Comparison of ENCODE assay signal across 1 cellular context in the genomic region with DNA sequence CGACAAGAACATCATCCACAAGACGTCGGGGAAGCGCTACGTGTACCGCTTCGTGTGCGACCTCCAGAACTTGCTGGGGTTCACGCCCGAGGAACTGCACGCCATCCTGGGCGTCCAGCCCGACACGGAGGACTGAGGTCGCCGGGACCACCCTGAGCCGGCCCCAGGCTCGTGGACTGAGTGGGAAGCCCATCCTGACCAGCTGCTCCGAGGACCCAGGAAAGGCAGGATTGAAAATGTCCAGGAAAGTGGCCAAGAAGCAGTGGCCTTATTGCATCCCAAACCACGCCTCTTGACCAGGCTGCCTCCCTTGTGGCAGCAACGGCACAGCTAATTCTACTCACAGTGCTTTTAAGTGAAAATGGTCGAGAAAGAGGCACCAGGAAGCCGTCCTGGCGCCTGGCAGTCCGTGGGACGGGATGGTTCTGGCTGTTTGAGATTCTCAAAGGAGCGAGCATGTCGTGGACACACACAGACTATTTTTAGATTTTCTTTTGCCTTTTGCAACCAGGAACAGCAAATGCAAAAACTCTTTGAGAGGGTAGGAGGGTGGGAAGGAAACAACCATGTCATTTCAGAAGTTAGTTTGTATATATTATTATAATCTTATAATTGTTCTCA.
TF ChIP-seq lines count a peak whose summit lies in the region.

No MANE protein-coding gene starts in this region.

TF ChIP-seq in IMR-90, 13 proteins besides CTCF, POLR2A, EP300 and RAD21:
- no peak for TF ChIP-seq MXI1 (IDR thresholded peaks at IDR 0.05; ENCODE audit: borderline replicate concordance, low read depth, low read length)
- no peak for TF ChIP-seq USF2 (IDR thresholded peaks at IDR 0.05; ENCODE audit: low read depth, low read length)
- no peak for TF ChIP-seq NFE2L2 (IDR thresholded peaks at IDR 0.05; ENCODE audit: low read depth, low read length)
- no peak for TF ChIP-seq MAFK (IDR thresholded peaks at IDR 0.05; ENCODE audit: low read depth, low read length)
- no peak for TF ChIP-seq FOS (IDR thresholded peaks at IDR 0.05; ENCODE audit: low read depth, low read length)
- no peak for TF ChIP-seq BHLHE40 (IDR thresholded peaks at IDR 0.05; ENCODE audit: low read depth, low read length)
- no peak for TF ChIP-seq RCOR1 (IDR thresholded peaks at IDR 0.05; ENCODE audit: insufficient replicate concordance, low read length)
- TF ChIP-seq CHD1 (IDR thresholded peaks at IDR 0.05; ENCODE audit: low read depth, low read length), result no peak
- TF ChIP-seq RFX5 (IDR thresholded peaks at IDR 0.05; ENCODE audit: low read depth, low read length), result no peak
- no peak for TF ChIP-seq SMC3 (IDR thresholded peaks at IDR 0.05; ENCODE audit: low read depth, low read length)
- TF ChIP-seq, protein P1, sequence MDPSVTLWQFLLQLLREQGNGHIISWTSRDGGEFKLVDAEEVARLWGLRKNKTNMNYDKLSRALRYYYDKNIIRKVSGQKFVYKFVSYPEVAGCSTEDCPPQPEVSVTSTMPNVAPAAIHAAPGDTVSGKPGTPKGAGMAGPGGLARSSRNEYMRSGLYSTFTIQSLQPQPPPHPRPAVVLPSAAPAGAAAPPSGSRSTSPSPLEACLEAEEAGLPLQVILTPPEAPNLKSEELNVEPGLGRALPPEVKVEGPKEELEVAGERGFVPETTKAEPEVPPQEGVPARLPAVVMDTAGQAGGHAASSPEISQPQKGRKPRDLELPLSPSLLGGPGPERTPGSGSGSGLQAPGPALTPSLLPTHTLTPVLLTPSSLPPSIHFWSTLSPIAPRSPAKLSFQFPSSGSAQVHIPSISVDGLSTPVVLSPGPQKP (IDR thresholded peaks at IDR 0.05; ENCODE audit: borderline replicate concordance, low read depth, low read length), result no peak
- no peak for TF ChIP-seq MAZ (IDR thresholded peaks at IDR 0.05; ENCODE audit: borderline replicate concordance, low read depth, low read length)
- no peak for TF ChIP-seq CEBPB (IDR thresholded peaks at IDR 0.05; ENCODE audit: low read depth, low read length)
